11 cellular contexts compared by ENCODE assay signal in the genomic region with DNA sequence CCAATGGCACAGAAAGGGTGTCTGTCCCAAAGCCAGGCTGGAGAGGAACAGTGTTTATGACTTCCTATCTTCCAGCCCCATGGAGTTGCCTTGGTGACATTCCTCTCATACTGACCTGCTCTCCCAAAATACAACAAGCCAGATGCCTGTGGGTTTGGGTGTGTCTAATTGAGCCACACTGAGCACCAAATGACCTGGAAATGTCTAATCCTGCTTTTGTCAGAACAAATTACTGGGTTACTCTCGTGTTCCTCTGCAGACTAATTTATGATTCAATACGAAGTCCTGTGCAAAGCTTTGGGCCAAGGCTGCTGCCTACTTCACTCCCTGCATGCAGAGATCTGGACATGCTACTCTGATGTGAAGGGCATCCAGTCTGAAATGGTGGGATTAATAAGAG.
DNase-seq lines count a peak whose midpoint lies in the region; ATAC-seq lines count a peak whose summit lies in the region.
"Had no signal": no experiment of that assay in that cellular context is flagged by ENCODE, and none has a peak within 500 bp of the region (broad histone marks: within the 10 kb centered on the region; RNA-seq: fewer than 3 reads in every experiment).

No MANE protein-coding gene starts in this region.

- no peak for ATAC-seq in GM21360 (IDR thresholded peaks at IDR 0.05; ENCODE audit: unreplicated experiment)
- no peak for ATAC-seq in HG03342 (IDR thresholded peaks at IDR 0.05; ENCODE audit: unreplicated experiment)
- ATAC-seq in HG03565 (IDR thresholded peaks at IDR 0.05; ENCODE audit: unreplicated experiment), result no peak

- DNase-seq in DMS114 treated with DMSO at 0.1 percent for 48 hours (lab: John Stamatoyannopoulos, UW; ENCODE audit: unreplicated experiment) (peak; percentile 67), NCI-H69 (lab: John Stamatoyannopoulos, UW) (peak; percentile 85), fibroblast of peridontal ligament (ENCODE audit: extremely low read depth) (peak; percentile 87), pons (ENCODE audit: low spot score) (peak; percentile 22), DMS153 treated with DMSO at 0.1 percent for 48 hours (lab: John Stamatoyannopoulos, UW; ENCODE audit: unreplicated experiment) (no peak)
- DNase-seq: GDM1, NCI-H2107, stomach had no signal
